ENCODE assay signal across 12 cellular contexts in the genomic region with DNA sequence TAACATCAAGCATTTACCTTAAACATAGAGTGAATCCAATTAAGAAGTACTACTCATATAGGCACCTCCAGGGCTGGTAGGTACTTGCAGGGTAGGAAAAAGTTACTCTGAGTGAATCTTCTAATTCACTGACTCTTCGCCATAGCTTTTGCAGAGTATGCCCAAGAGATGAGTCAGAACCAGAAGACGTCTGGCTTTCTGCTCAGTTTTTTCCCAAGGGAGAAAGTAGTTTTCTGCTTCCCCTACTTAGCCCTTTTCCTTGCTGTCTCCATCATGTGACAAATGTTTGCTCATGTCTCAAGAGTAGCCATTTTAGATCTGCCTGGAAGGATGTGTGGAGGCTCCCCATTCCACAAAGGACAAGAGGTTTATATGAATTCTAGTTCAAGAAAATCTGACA.
DNase-seq lines count a peak whose midpoint lies in the region; ATAC-seq and TF ChIP-seq lines count a peak whose summit lies in the region.
"Had no signal": no experiment of that assay in that cellular context is flagged by ENCODE, and none has a peak within 500 bp of the region (broad histone marks: within the 10 kb centered on the region; RNA-seq: fewer than 3 reads in every experiment).

No MANE protein-coding gene starts in this region.

- H3K4me3 ChIP-seq in NB4 (ENCODE audit: low read depth, low read length) (no peak overlapping the region), coronary artery (no peak overlapping the region), upper lobe of right lung (no peak overlapping the region)
- H3K4me3 ChIP-seq: body of pancreas, skin epidermis had no signal

- H3K36me3 ChIP-seq in upper lobe of right lung = peaks cover 22% of the 10 kb centered on the region

- H3K4me1 ChIP-seq in upper lobe of right lung = no peaks in the 10 kb centered on the region

- no peak overlapping the region for H3K27ac ChIP-seq in coronary artery
- no peak overlapping the region for H3K27ac ChIP-seq in upper lobe of right lung
- H3K27ac ChIP-seq: body of pancreas had no signal

- intact Hi-C loops in upper lobe of right lung (cut with DNase I) = no loop called here

- DNase-seq in COLO829 (ENCODE audit: low spot score) (peak; percentile 82), NB4 (ENCODE audit: low read depth) (peak; percentile 54), fibroblast of gingiva (ENCODE audit: low read depth) (peak; percentile 89), renal cortical epithelial cell (ENCODE audit: low read depth) (peak; percentile 62), coronary artery (ENCODE audit: low spot score) (no peak), HUDEP-2 (lab: John Stamatoyannopoulos, UW; ENCODE audit: unreplicated experiment in 76 of 76) (no peak), upper lobe of right lung (no peak)
- DNase-seq: activated CD4-positive, alpha-beta T cell treated with anti-CD3 and anti-CD28 coated beads, Interleukin-2, amount 50 U/mL, for 48 hours; body of pancreas; SHP77 had no signal

- TF ChIP-seq POLR2A in NB4 (IDR thresholded peaks at IDR 0.05; ENCODE audit: extremely low read depth, insufficient read length) = no peak

- no peak for ATAC-seq in HG03520 (IDR thresholded peaks at IDR 0.05; ENCODE audit: unreplicated experiment)
- ATAC-seq in upper lobe of right lung = no peak
- ATAC-seq: body of pancreas had no signal

- H3K9me3 ChIP-seq in upper lobe of right lung = no peaks in the 10 kb centered on the region
- H3K9me3 ChIP-seq: body of pancreas had no signal

- TF ChIP-seq CTCF in NB4 (IDR thresholded peaks at IDR 0.05; ENCODE audit: low read depth, low read length) = no peak
- no peak for TF ChIP-seq CTCF in coronary artery (IDR thresholded peaks at IDR 0.05)
- TF ChIP-seq CTCF in upper lobe of right lung (IDR thresholded peaks at IDR 0.05) = no peak

- no peaks in the 10 kb centered on the region for H3K27me3 ChIP-seq in upper lobe of right lung
- H3K27me3 ChIP-seq: body of pancreas had no signal

Comparison
In these comparisons a context has a peak if more than half of its experiments do, and no peak if none do; other contexts are left out.
1. DNase-seq: peak in COLO829 (single experiment), NB4 (single experiment), fibroblast of gingiva (single experiment) and renal cortical epithelial cell (single experiment); none in coronary artery (single experiment), HUDEP-2 (0 of 76) and upper lobe of right lung (single experiment).